In genomic region chr2:52431352-52431760, GRCh38 we compare ENCODE assay signal across 26 cellular contexts.
"Had no signal": no experiment of that assay in that cellular context is flagged by ENCODE, and none has a peak within 500 bp of the region (broad histone marks: within the 10 kb centered on the region; RNA-seq: fewer than 3 reads in every experiment).

No MANE protein-coding gene starts in this region.

- H3K4me2 ChIP-seq: PC-9 had no signal

- DNase-seq: activated CD4-positive, alpha-beta T cell treated with anti-CD3 and anti-CD28 coated beads for 36 hours; activated CD4-positive, alpha-beta T cell treated with anti-CD3 and anti-CD28 coated beads, Interleukin-2, amount 10 ng/mL, durations not matched to agents 7 days and 5 days; activated CD4-positive, alpha-beta T cell treated with anti-CD3 and anti-CD28 coated beads, Interleukin-2, amount 50 U/mL, for 48 hours; activated CD8-positive, alpha-beta T cell treated with anti-CD3 and anti-CD28 coated beads, Interleukin-2, amount 10 ng/mL, durations not matched to agents 7 days and 5 days; activated naive CD4-positive, alpha-beta T cell treated with anti-CD3 and anti-CD28 coated beads, Interleukin-2, amount 10 ng/mL, durations not matched to agents 7 days and 5 days; activated naive CD8-positive, alpha-beta T cell treated with anti-CD3 and anti-CD28 coated beads, Interleukin-2, amount 50 U/mL, for 24 hours; activated T-cell treated with anti-CD3 and anti-CD28 coated beads, Interleukin-2, amount 50 U/mL, for 24 hours; anterior cingulate cortex; brain microvascular endothelial cell; central memory CD4-positive, alpha-beta T cell; Karpas-422; KBM-7; NCI-H1105; NCI-H1417 treated with DMSO at 0.1 percent for 48 hours; NCI-H1694; NCI-H2029; NCI-H510A; NCI-H526; NCI-H748 treated with DMSO at 0.1 percent for 48 hours; PC-9; Right ventricle myocardium superior; T1000 had no signal

- H3K4me3 ChIP-seq: PC-9 had no signal

- H3K36me3 ChIP-seq: brain microvascular endothelial cell had no signal

- H3K4me1 Mint-ChIP-seq: activated CD4-positive, alpha-beta T cell treated with anti-CD3 and anti-CD28 coated beads for 36 hours; activated CD4-positive, alpha-beta T cell treated with anti-CD3 and anti-CD28 coated beads, Interleukin-2, amount 10 ng/mL, durations not matched to agents 7 days and 5 days; activated naive CD4-positive, alpha-beta T cell treated with anti-CD3 and anti-CD28 coated beads, Interleukin-2, amount 10 ng/mL, durations not matched to agents 7 days and 5 days; activated naive CD8-positive, alpha-beta T cell treated with anti-CD3 and anti-CD28 coated beads, Interleukin-2, amount 50 U/mL, for 24 hours had no signal

- H3K27me3 ChIP-seq: brain microvascular endothelial cell had no signal

- H3K36me3 Mint-ChIP-seq: activated naive CD4-positive, alpha-beta T cell treated with anti-CD3 and anti-CD28 coated beads, Interleukin-2, amount 10 ng/mL, durations not matched to agents 7 days and 5 days; activated naive CD8-positive, alpha-beta T cell; WTC11 had no signal

- ATAC-seq: activated CD4-positive, alpha-beta T cell treated with anti-CD3 and anti-CD28 coated beads for 36 hours; activated CD4-positive, CD25-positive, alpha-beta regulatory T cell treated with anti-CD3 and anti-CD28 coated beads, Interleukin-2, amount 50 U/mL, for 24 hours; activated CD8-positive, alpha-beta T cell treated with anti-CD3 and anti-CD28 coated beads, Interleukin-2, amount 10 ng/mL, durations not matched to agents 7 days and 5 days; activated naive CD8-positive, alpha-beta T cell treated with anti-CD3 and anti-CD28 coated beads, Interleukin-2, amount 50 U/mL, for 24 hours; WTC11 had no signal

- H3K27me3 Mint-ChIP-seq: activated CD4-positive, alpha-beta T cell treated with anti-CD3 and anti-CD28 coated beads for 36 hours; activated CD4-positive, alpha-beta T cell treated with anti-CD3 and anti-CD28 coated beads, Interleukin-2, amount 10 ng/mL, durations not matched to agents 7 days and 5 days; activated naive CD4-positive, alpha-beta T cell treated with anti-CD3 and anti-CD28 coated beads, Interleukin-2, amount 10 ng/mL, durations not matched to agents 7 days and 5 days; activated naive CD8-positive, alpha-beta T cell; activated naive CD8-positive, alpha-beta T cell treated with anti-CD3 and anti-CD28 coated beads, Interleukin-2, amount 50 U/mL, for 24 hours; activated T-cell treated with anti-CD3 and anti-CD28 coated beads, Interleukin-2, amount 50 U/mL, for 24 hours had no signal

- H2AFZ ChIP-seq: PC-9 had no signal

- H3K27ac ChIP-seq: brain microvascular endothelial cell, PC-9 had no signal

- H3K27ac Mint-ChIP-seq: activated CD4-positive, alpha-beta T cell treated with anti-CD3 and anti-CD28 coated beads for 36 hours; activated CD4-positive, alpha-beta T cell treated with anti-CD3 and anti-CD28 coated beads, Interleukin-2, amount 10 ng/mL, durations not matched to agents 7 days and 5 days; activated CD8-positive, alpha-beta T cell treated with anti-CD3 and anti-CD28 coated beads, Interleukin-2, amount 10 ng/mL, durations not matched to agents 7 days and 5 days; activated naive CD4-positive, alpha-beta T cell treated with anti-CD3 and anti-CD28 coated beads, Interleukin-2, amount 10 ng/mL, durations not matched to agents 7 days and 5 days; activated naive CD8-positive, alpha-beta T cell; activated naive CD8-positive, alpha-beta T cell treated with anti-CD3 and anti-CD28 coated beads, Interleukin-2, amount 50 U/mL, for 24 hours; activated T-cell treated with anti-CD3 and anti-CD28 coated beads, Interleukin-2, amount 50 U/mL, for 24 hours; activated T-helper 2 cell treated with anti-CD3 and anti-CD28 coated beads, Interferon-gamma antibody, Interleukin-2, Interleukin-4, amounts not matched to agents 10 μg/mL and 5 μg/mL and 100 μg/mL, durations not matched to agents 14 hours and 24 hours and 36 hours; WTC11 had no signal

- H3K4me3 Mint-ChIP-seq: activated CD4-positive, alpha-beta T cell treated with anti-CD3 and anti-CD28 coated beads for 36 hours; activated CD4-positive, alpha-beta T cell treated with anti-CD3 and anti-CD28 coated beads, Interleukin-2, amount 10 ng/mL, durations not matched to agents 7 days and 5 days; activated CD8-positive, alpha-beta T cell treated with anti-CD3 and anti-CD28 coated beads, Interleukin-2, amount 10 ng/mL, durations not matched to agents 7 days and 5 days; activated naive CD4-positive, alpha-beta T cell treated with anti-CD3 and anti-CD28 coated beads, Interleukin-2, amount 10 ng/mL, durations not matched to agents 7 days and 5 days; activated naive CD8-positive, alpha-beta T cell; activated naive CD8-positive, alpha-beta T cell treated with anti-CD3 and anti-CD28 coated beads, Interleukin-2, amount 50 U/mL, for 24 hours; activated T-cell treated with anti-CD3 and anti-CD28 coated beads, Interleukin-2, amount 50 U/mL, for 24 hours; WTC11 had no signal
